Comparison of ENCODE assay signal across 13 cellular contexts in the genomic region with DNA sequence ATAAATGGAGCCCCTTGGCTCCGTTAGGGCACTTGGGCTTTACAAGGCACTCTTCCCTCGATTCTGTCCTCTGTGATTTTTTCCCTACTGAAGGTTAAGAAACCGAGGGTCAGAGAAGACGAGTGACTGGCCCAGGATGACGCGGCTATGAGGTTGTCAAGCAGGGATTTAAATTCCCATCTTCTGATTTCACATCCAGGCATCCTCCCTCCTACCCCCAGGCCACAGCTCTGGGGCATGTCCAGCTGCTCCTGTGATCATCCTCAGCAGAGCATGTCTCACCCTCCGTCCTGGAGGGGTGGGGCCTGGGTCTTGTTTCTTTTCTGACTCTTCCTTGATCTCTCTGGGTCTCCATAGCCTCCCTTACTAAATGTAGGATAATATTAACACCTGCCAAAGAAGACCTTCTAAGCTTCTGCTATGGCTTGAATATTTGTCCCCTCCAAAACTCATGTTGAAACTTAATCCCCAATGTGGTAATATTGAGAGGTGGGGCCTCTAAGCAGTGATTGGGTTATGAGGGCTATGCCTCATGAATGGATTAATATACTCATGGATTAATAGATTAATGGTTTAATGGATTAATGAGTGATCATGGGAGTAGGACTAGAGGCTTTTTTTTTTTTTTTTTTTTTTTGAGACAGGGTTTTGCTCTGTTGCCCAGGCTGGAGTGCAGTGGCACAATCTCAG. TPM values are rescaled to one million over a fixed set of nuclear protein-coding genes. Genes with fewer than 3 reads are reported as not detected.
A peak's percentile ranks its signal among the peaks of the same experiment; 100 is the strongest.
DNase-seq lines count a peak whose midpoint lies in the region; FAIRE-seq and TF ChIP-seq lines count a peak whose summit lies in the region.
"Had no signal": no experiment of that assay in that cellular context is flagged by ENCODE, and none has a peak within 500 bp of the region (broad histone marks: within the 10 kb centered on the region; RNA-seq: fewer than 3 reads in every experiment).

No MANE protein-coding gene starts in this region.

- H3K9me3 Mint-ChIP-seq in neural crest cell = no peaks in the 10 kb centered on the region
- H3K9me3 Mint-ChIP-seq: CD8-positive, alpha-beta memory T cell; IgD-negative memory B cell had no signal

- no peak for TF ChIP-seq POLR2A in GM12892 (IDR thresholded peaks at IDR 0.05; ENCODE audit: low read depth, low read length)

- peak overlapping the region; percentile 90 for H3K27ac ChIP-seq in epithelial cell of prostate

- H3K36me3 Mint-ChIP-seq in neural crest cell (ENCODE audit: low read depth) = no peaks in the 10 kb centered on the region
- H3K36me3 Mint-ChIP-seq: IgD-negative memory B cell had no signal

- H3K27ac Mint-ChIP-seq in neural crest cell (ENCODE audit: unreplicated experiment) = peak overlapping the region; percentile 13

- DNase-seq in EL = peak; percentile 98
- peak; percentile 30 for DNase-seq in NCI-H82 treated with DMSO at 0.1 percent for 48 hours (lab: John Stamatoyannopoulos, UW; ENCODE audit: unreplicated experiment)
- no peak for DNase-seq in epithelial cell of prostate (ENCODE audit: low read depth, low spot score)
- no peak for DNase-seq in neural crest cell (ENCODE audit: low read depth, low spot score)
- no peak for DNase-seq in GM12892 (ENCODE audit: insufficient read length)
- DNase-seq in NCI-H1092 treated with DMSO at 0.1 percent for 48 hours (lab: John Stamatoyannopoulos, UW) = no peak
- no peak for DNase-seq in NCI-H1694 treated with DMSO at 0.1 percent for 48 hours (lab: John Stamatoyannopoulos, UW)
- no peak for DNase-seq in DMS79 (lab: John Stamatoyannopoulos, UW)
- DNase-seq: aorta; CD8-positive, alpha-beta memory T cell; mucosa of descending colon had no signal

- peaks cover 39% of the 10 kb centered on the region for H3K4me1 Mint-ChIP-seq in neural crest cell
- H3K4me1 Mint-ChIP-seq: CD8-positive, alpha-beta memory T cell had no signal

- no peak for TF ChIP-seq CTCF in neural crest cell (conservative IDR thresholded peaks at IDR 0.05)

- FAIRE-seq in GM12892 (lab: Jason Lieb, UNC) = no peak

- H3K27me3 Mint-ChIP-seq in neural crest cell (ENCODE audit: low read depth) = no peaks in the 10 kb centered on the region
- H3K27me3 Mint-ChIP-seq: IgD-negative memory B cell had no signal

- no peak overlapping the region for H3K4me3 Mint-ChIP-seq in neural crest cell
- H3K4me3 Mint-ChIP-seq: CD8-positive, alpha-beta memory T cell; IgD-negative memory B cell had no signal

RNA-seq across cellular contexts. Expression of a gene that starts 4.6 kb away (rescaled TPM):
- 3.8 and 6.3 TPM in 2 replicates for total RNA-seq in neural crest cell
- not detected for polyA plus RNA-seq in GM12892 (2012; ENCODE audit: missing spikeins)
- total RNA-seq: H4 had no signal

RNA-seq across cellular contexts. Expression of a gene that starts 23.2 kb away (rescaled TPM):
- total RNA-seq in neural crest cell = not detected in 2 replicates
- not detected for polyA plus RNA-seq in GM12892 (2012; ENCODE audit: missing spikeins)
- total RNA-seq: H4 had no signal

RNA-seq across cellular contexts. Expression of a gene that starts 31.6 kb away (rescaled TPM):
- total RNA-seq in neural crest cell = not detected in 2 replicates
- polyA plus RNA-seq in GM12892 (2012; ENCODE audit: missing spikeins) = 952 TPM

RNA-seq across cellular contexts. Expression of a gene that starts 42.9 kb away (rescaled TPM):
- total RNA-seq in neural crest cell = 33.5 and 35.5 TPM in 2 replicates
- polyA plus RNA-seq in GM12892 (2012; ENCODE audit: missing spikeins) = 13.1 TPM

Comparison
In these comparisons a context has a peak if more than half of its experiments do, and no peak if none do; other contexts are left out.
1. DNase-seq: peak in EL (single experiment) and NCI-H82 treated with DMSO at 0.1 percent for 48 hours (single experiment); none in epithelial cell of prostate (single experiment), neural crest cell (single experiment), GM12892 (single experiment), NCI-H1092 treated with DMSO at 0.1 percent for 48 hours (single experiment), NCI-H1694 treated with DMSO at 0.1 percent for 48 hours (single experiment) and DMS79 (single experiment).